In genomic region chr1:84019217-84019616, GRCh38 we compare ENCODE assay signal across 1 cellular context.
TF ChIP-seq lines count a peak whose summit lies in the region.

No MANE protein-coding gene starts in this region.

TF ChIP-seq in HCT116, 20 proteins besides CTCF, POLR2A, EP300 and RAD21 (continued from another document):
- TF ChIP-seq, protein P1, sequence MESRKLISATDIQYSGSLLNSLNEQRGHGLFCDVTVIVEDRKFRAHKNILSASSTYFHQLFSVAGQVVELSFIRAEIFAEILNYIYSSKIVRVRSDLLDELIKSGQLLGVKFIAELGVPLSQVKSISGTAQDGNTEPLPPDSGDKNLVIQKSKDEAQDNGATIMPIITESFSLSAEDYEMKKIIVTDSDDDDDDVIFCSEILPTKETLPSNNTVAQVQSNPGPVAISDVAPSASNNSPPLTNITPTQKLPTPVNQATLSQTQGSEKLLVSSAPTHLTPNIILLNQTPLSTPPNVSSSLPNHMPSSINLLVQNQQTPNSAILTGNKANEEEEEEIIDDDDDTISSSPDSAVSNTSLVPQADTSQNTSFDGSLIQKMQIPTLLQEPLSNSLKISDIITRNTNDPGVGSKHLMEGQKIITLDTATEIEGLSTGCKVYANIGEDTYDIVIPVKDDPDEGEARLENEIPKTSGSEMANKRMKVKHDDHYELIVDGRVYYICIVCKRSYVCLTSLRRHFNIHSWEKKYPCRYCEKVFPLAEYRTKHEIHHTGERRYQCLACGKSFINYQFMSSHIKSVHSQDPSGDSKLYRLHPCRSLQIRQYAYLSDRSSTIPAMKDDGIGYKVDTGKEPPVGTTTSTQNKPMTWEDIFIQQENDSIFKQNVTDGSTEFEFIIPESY (IDR thresholded peaks at IDR 0.05; ENCODE audit: extremely low read depth, insufficient replicate concordance, low read length) = no peak
- TF ChIP-seq ZNF274 (IDR thresholded peaks at IDR 0.05; ENCODE audit: low read depth, low read length) (no peak), TCF7L2 (IDR thresholded peaks at IDR 0.05; ENCODE audit: borderline replicate concordance, extremely low read depth, insufficient read depth, insufficient read length) (no peak), POLR2AphosphoS5 (IDR thresholded peaks at IDR 0.05; ENCODE audit: low read depth, low read length) (no peak), SP1 (IDR thresholded peaks at IDR 0.05; ENCODE audit: low read depth) (no peak), JUND (IDR thresholded peaks at IDR 0.05) (no peak), EZH2phosphoT487 (IDR thresholded peaks at IDR 0.05; ENCODE audit: borderline replicate concordance) (no peak), ZFX (IDR thresholded peaks at IDR 0.05) (no peak), CEBPB (IDR thresholded peaks at IDR 0.05; ENCODE audit: low read depth) (no peak), EZH2 (IDR thresholded peaks at IDR 0.05) (no peak), SRF (IDR thresholded peaks at IDR 0.05; ENCODE audit: low read depth) (no peak)
- TF ChIP-seq, protein P2, sequence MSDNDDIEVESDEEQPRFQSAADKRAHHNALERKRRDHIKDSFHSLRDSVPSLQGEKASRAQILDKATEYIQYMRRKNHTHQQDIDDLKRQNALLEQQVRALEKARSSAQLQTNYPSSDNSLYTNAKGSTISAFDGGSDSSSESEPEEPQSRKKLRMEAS (IDR thresholded peaks at IDR 0.05) = no peak
